11 cellular contexts compared by ENCODE assay signal in the genomic region with DNA sequence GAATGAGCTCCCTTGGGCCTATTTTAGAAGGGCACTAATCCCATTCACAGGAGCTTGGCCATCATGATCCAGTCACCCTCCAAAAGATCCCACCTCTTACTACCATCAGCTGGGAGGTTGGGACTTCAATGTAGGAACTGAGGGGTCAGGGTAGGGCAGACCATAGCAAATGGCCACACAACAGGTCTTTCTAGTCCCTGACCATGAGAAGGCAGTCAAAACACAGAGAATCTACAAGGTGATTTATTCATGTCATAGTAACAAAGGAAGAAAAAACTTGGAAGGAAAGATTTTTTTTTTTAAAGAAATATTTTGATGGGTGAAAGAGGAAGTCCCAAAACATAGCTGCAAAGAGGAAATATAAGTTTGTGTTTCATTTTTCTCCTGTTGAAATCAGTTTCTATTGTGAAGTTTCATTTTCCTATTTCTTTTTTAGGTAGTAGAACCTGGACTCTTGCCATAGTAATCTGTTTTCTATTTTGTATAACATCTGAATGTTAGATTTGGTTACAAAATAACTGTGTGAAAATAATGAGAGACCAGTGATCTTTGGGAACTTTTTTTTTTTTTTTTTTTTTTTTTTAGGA. TPM values are rescaled to one million over a fixed set of nuclear protein-coding genes. Genes with fewer than 3 reads are reported as not detected.
DNase-seq lines count a peak whose midpoint lies in the region; ATAC-seq and TF ChIP-seq lines count a peak whose summit lies in the region.
"Had no signal": no experiment of that assay in that cellular context is flagged by ENCODE, and none has a peak within 500 bp of the region (broad histone marks: within the 10 kb centered on the region; RNA-seq: fewer than 3 reads in every experiment).

No MANE protein-coding gene starts in this region.

- H3K36me3 Mint-ChIP-seq in activated naive CD4-positive, alpha-beta T cell treated with anti-CD3 and anti-CD28 coated beads, Interleukin-2, amount 50 U/mL, for 72 hours, result peaks cover 0 to 14% of the 10 kb centered on the region in 2 donors

- H3K27ac ChIP-seq in A673 (ENCODE audit: low read depth, low read length, poor library complexity, severe bottlenecking), result no peak overlapping the region
- H3K27ac ChIP-seq: thoracic aorta had no signal

- intact Hi-C loops in sciatic nerve (cut with DNase I) (no loop called here), A673 (cut with micrococcal nuclease; ENCODE audit: unreplicated experiment) (no loop called here)

- no peaks in the 10 kb centered on the region for H3K4me1 ChIP-seq in A673 (ENCODE audit: insufficient read depth, low read length, poor library complexity, severe bottlenecking)

- H3K9me3 ChIP-seq in A673 (ENCODE audit: low read depth, low read length, poor library complexity, severe bottlenecking), result no peaks in the 10 kb centered on the region
- H3K9me3 ChIP-seq: thoracic aorta had no signal

- peaks cover 0 to 12% of the 10 kb centered on the region in 2 donors for H3K9me3 Mint-ChIP-seq in activated naive CD4-positive, alpha-beta T cell treated with anti-CD3 and anti-CD28 coated beads, Interleukin-2, amount 50 U/mL, for 72 hours

- H3K4me3 ChIP-seq in A673 (ENCODE audit: low read depth, low read length, poor library complexity, severe bottlenecking), result no peak overlapping the region
- H3K4me3 ChIP-seq: thoracic aorta had no signal

- POLR2A ChIA-PET in A673 (lab: Charles Lee; ENCODE audit: low non-redundant PET), result no interaction called here

- no TSS peak for BruUV-seq in A673 (replicated peaks; lab: Mats Ljungman, UMichigan)

- no peak for TF ChIP-seq CTCF in A673 (conservative IDR thresholded peaks at IDR 0.05; ENCODE audit: low read depth, low read length)

- peak overlapping the region; percentile 45 to 57 for H3K27ac Mint-ChIP-seq in activated naive CD4-positive, alpha-beta T cell treated with anti-CD3 and anti-CD28 coated beads, Interleukin-2, amount 50 U/mL, for 72 hours

- peak; percentile 60 for ATAC-seq in HG03135 (IDR thresholded peaks at IDR 0.05; ENCODE audit: unreplicated experiment)
- no peak for ATAC-seq in activated naive CD4-positive, alpha-beta T cell treated with anti-CD3 and anti-CD28 coated beads, Interleukin-2, amount 50 U/mL, for 72 hours
- ATAC-seq in sciatic nerve, result peak; percentile 26
- ATAC-seq in HG03095 (IDR thresholded peaks at IDR 0.05; ENCODE audit: unreplicated experiment), result no peak

- CTCF ChIA-PET in A673 (lab: Charles Lee), result no interaction called here

- H3K27me3 ChIP-seq in A673 (replicated peaks; ENCODE audit: insufficient read depth, low read depth, low read length, poor library complexity), result no peaks in the 10 kb centered on the region

- no peaks in the 10 kb centered on the region for H3K36me3 ChIP-seq in A673 (ENCODE audit: insufficient read depth, low read length, poor library complexity, severe bottlenecking)
- H3K36me3 ChIP-seq: thoracic aorta had no signal

- DNase-seq in SKM-1 treated with dmso at 0.1 percent for 144 hours (lab: John Stamatoyannopoulos, UW; ENCODE audit: unreplicated experiment) (peak; percentile 17), SKM-1 (lab: John Stamatoyannopoulos, UW; ENCODE audit: unreplicated experiment) (no peak), sciatic nerve (ENCODE audit: low spot score) (no peak), A673 (ENCODE audit: low spot score) (no peak), NCI-H1417 (lab: John Stamatoyannopoulos, UW) (no peak)
- DNase-seq in activated naive CD4-positive, alpha-beta T cell treated with anti-CD3 and anti-CD28 coated beads, Interleukin-2, amount 50 U/mL, for 72 hours (ENCODE audit: low spot score in 2 of 2), result no peak
- DNase-seq: 8988T had no signal

RNA-seq across cellular contexts. Expression of a gene that starts 23.5 kb away (rescaled TPM):
- 10 to 100 TPM; 32.7 to 99.9 TPM for total RNA-seq in activated naive CD4-positive, alpha-beta T cell treated with anti-CD3 and anti-CD28 coated beads, Interleukin-2, amount 50 U/mL, for 72 hours
- total RNA-seq in sciatic nerve (36.5 TPM), A673 (2021) (not detected in 2 replicates)
- total RNA-seq: chondrocyte had no signal

Comparison
In these comparisons a context has a peak if more than half of its experiments do, and no peak if none do; other contexts are left out.
1. ATAC-seq: peak in HG03135 (single experiment) and sciatic nerve (single experiment); none in activated naive CD4-positive, alpha-beta T cell treated with anti-CD3 and anti-CD28 coated beads, Interleukin-2, amount 50 U/mL, for 72 hours (0 of 2) and HG03095 (single experiment).
2. RNA of a gene that starts 23.5 kb away (total RNA-seq): 32.7 to 99.9 TPM in activated naive CD4-positive, alpha-beta T cell treated with anti-CD3 and anti-CD28 coated beads, Interleukin-2, amount 50 U/mL, for 72 hours and 36.5 TPM in sciatic nerve (single experiment); not detected in A673; every median in the first group is over 10 times any median in the second.